In the genomic region with DNA sequence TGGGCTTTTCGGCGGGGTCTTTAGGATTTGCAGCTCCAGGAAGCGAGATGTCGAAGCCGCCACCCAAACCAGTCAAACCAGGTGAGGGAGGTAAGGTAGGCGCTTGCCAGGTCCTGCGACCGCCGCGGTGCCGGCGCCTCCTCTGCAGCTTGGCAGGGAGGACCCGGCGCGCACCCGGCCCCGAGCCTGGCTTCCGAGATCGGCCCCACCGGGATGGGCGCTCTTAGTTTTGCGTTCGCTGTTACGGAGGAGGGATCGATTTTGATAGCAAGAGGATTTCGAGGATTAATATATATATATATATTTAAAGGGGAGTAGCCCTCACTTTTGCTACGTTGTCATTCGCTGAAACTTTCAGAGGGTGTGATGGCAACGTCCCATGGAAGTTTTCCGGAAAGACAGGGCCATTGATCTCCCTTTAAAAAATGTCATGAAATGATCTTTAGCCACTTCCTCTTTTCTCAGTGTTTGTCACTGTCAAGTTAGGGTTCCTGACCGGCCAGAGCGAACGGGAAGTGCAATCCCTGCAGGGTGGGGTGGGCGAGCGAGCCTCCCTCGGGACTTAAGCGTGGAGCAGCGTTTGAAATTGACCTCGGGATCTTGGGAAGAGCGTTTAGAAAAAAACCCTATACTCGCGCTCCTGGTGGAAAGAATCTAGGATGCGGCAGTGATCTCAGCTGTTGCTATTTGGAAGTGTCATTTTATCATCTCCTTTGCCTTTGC, we compare ENCODE assay signal across 8 cellular contexts. TPM values are rescaled to one million over a fixed set of nuclear protein-coding genes. Genes with fewer than 3 reads are reported as not detected.
DNase-seq lines count a peak whose midpoint lies in the region; ATAC-seq and TF ChIP-seq lines count a peak whose summit lies in the region.

No MANE protein-coding gene starts in this region.

- peaks cover 9 to 14% of the 10 kb centered on the region in 2 donors for H3K36me3 Mint-ChIP-seq in CD14-positive monocyte
- H3K36me3 Mint-ChIP-seq in activated CD8-positive, alpha-beta memory T cell treated with anti-CD3 and anti-CD28 coated beads, Interleukin-2, amount 10 ng/mL, durations not matched to agents 7 days and 5 days, result peaks cover 45% of the 10 kb centered on the region

- peak; percentile 29 for ATAC-seq in GM18868 (IDR thresholded peaks at IDR 0.05; ENCODE audit: unreplicated experiment)
- ATAC-seq in HG03060 (IDR thresholded peaks at IDR 0.05; ENCODE audit: low read depth, unreplicated experiment), result peak; percentile 28
- ATAC-seq in activated CD8-positive, alpha-beta memory T cell treated with anti-CD3 and anti-CD28 coated beads, Interleukin-2, amount 10 ng/mL, durations not matched to agents 7 days and 5 days, result peak; percentile 24

- intact Hi-C loops in CD14-positive monocyte (cut with micrococcal nuclease) (loop anchor here in 1 of 2 donors (5.0 to 10.0 kb wide), 2 partner anchors 56 to 62 kb away; a partner anchor contains a TSS), esophagus squamous epithelium (cut with DNase I) (no loop called here)

- H3K27ac ChIP-seq in esophagus squamous epithelium, result peak overlapping the region; percentile 92 to 100 (median 98)
- H3K27ac ChIP-seq in muscle layer of colon (ENCODE audit: low read depth, low read length), result peak overlapping the region; percentile 96
- peak overlapping the region; percentile 85 for H3K27ac ChIP-seq in urinary bladder (ENCODE audit: low read depth)

- peaks cover 53% of the 10 kb centered on the region for H3K4me1 Mint-ChIP-seq in CD14-positive monocyte
- peaks cover 60% of the 10 kb centered on the region for H3K4me1 Mint-ChIP-seq in activated CD8-positive, alpha-beta memory T cell treated with anti-CD3 and anti-CD28 coated beads, Interleukin-2, amount 10 ng/mL, durations not matched to agents 7 days and 5 days

- H3K9me3 Mint-ChIP-seq in CD14-positive monocyte, result no peaks in the 10 kb centered on the region
- no peaks in the 10 kb centered on the region for H3K9me3 Mint-ChIP-seq in activated CD8-positive, alpha-beta memory T cell treated with anti-CD3 and anti-CD28 coated beads, Interleukin-2, amount 10 ng/mL, durations not matched to agents 7 days and 5 days (ENCODE audit: low read depth)

- H3K4me1 ChIP-seq in esophagus squamous epithelium (peaks cover 27 to 82% (median 44%) of the 10 kb centered on the region in 3 donors), muscle layer of colon (ENCODE audit: insufficient read depth, low read length) (peaks cover 16% of the 10 kb centered on the region), urinary bladder (ENCODE audit: insufficient read depth) (no peaks in the 10 kb centered on the region)

- no peaks in the 10 kb centered on the region for H3K9me3 ChIP-seq in esophagus squamous epithelium
- no peaks in the 10 kb centered on the region for H3K9me3 ChIP-seq in muscle layer of colon (ENCODE audit: low read length)

- no peak for TF ChIP-seq CTCF in CD14-positive monocyte (IDR thresholded peaks at IDR 0.05)
- TF ChIP-seq CTCF in esophagus squamous epithelium (IDR thresholded peaks at IDR 0.05), result peak in 4 of 6 experiments; percentile 23 to 32 (median 30)

- no peak for TF ChIP-seq POLR2A in esophagus squamous epithelium (IDR thresholded peaks at IDR 0.05)

- DNase-seq in CD14-positive monocyte (ENCODE audit: low spot score), result peak; percentile 84
- peak; percentile 67 for DNase-seq in NCI-H510A (lab: John Stamatoyannopoulos, UW)
- peak; percentile 63 for DNase-seq in activated CD8-positive, alpha-beta memory T cell treated with anti-CD3 and anti-CD28 coated beads, Interleukin-2, amount 10 ng/mL, durations not matched to agents 7 days and 5 days
- peak; percentile 25 for DNase-seq in esophagus squamous epithelium (lab: John Stamatoyannopoulos, UW)

- H3K4me3 ChIP-seq in esophagus squamous epithelium (peak overlapping the region; percentile 75 to 96 (median 94)), muscle layer of colon (ENCODE audit: low read depth in 1 of 2, low read length in 2 of 2) (peak overlapping the region; percentile 66 to 84), urinary bladder (ENCODE audit: low read depth, low read length) (peak overlapping the region; percentile 66)

- no peak overlapping the region for H3K9ac ChIP-seq in muscle layer of colon (ENCODE audit: low read length)

- CTCF ChIA-PET in activated CD8-positive, alpha-beta memory T cell treated with anti-CD3 and anti-CD28 coated beads, Interleukin-2, amount 10 ng/mL, durations not matched to agents 7 days and 5 days (lab: Charles Lee), result interaction anchor here (0.8 to 4.0 kb wide), 19 partner anchors 11 to 136 kb away, joined by 3 to 16 read pairs (median 5); a partner anchor contains a TSS

- WGBS in esophagus squamous epithelium, 2 donors, result 0 to 2% methylated on average over 20 to 27 of the region's 43 CpGs
- under 1% methylated on average over 43 of the region's 43 CpGs for WGBS in urinary bladder

- H3K27me3 ChIP-seq in esophagus squamous epithelium (no peaks in the 10 kb centered on the region), muscle layer of colon (ENCODE audit: control insufficient read depth in 1 of 2, insufficient read depth in 2 of 2, low read length in 2 of 2) (no peaks in the 10 kb centered on the region)

- no peaks in the 10 kb centered on the region for H3K27me3 Mint-ChIP-seq in CD14-positive monocyte (ENCODE audit: low read depth in 3 of 3)
- H3K27me3 Mint-ChIP-seq in activated CD8-positive, alpha-beta memory T cell treated with anti-CD3 and anti-CD28 coated beads, Interleukin-2, amount 10 ng/mL, durations not matched to agents 7 days and 5 days, result no peaks in the 10 kb centered on the region

- H3K4me3 Mint-ChIP-seq in CD14-positive monocyte, result peak overlapping the region; percentile 92 to 100
- peak overlapping the region; percentile 88 for H3K4me3 Mint-ChIP-seq in activated CD8-positive, alpha-beta memory T cell treated with anti-CD3 and anti-CD28 coated beads, Interleukin-2, amount 10 ng/mL, durations not matched to agents 7 days and 5 days

- H3K27ac Mint-ChIP-seq in CD14-positive monocyte, result peak overlapping the region; percentile 90 to 96 (median 93)
- H3K27ac Mint-ChIP-seq in activated CD8-positive, alpha-beta memory T cell treated with anti-CD3 and anti-CD28 coated beads, Interleukin-2, amount 10 ng/mL, durations not matched to agents 7 days and 5 days, result peak overlapping the region; percentile 97

- H3K36me3 ChIP-seq in esophagus squamous epithelium (no peaks in the 10 kb centered on the region), muscle layer of colon (ENCODE audit: insufficient read depth, low read length) (no peaks in the 10 kb centered on the region), urinary bladder (ENCODE audit: insufficient read depth) (no peaks in the 10 kb centered on the region)

RNA-seq across cellular contexts. Expression of a gene that starts 0.5 kb away (rescaled TPM):
- 100 to 1,000 TPM; 240 to 296 TPM for polyA plus RNA-seq in CD14-positive monocyte
- total RNA-seq in activated CD8-positive, alpha-beta memory T cell treated with anti-CD3 and anti-CD28 coated beads, Interleukin-2, amount 10 ng/mL, durations not matched to agents 7 days and 5 days, result 100 to 1,000 TPM; 149 to 198 TPM
- 100 to 1,000 TPM in 2 of 4 donors, 10 to 100 TPM in 2; 70.1 to 100 (median 86.0) TPM for total RNA-seq in esophagus squamous epithelium
- 32.7 TPM for total RNA-seq in urinary bladder
- polyA plus RNA-seq in urinary bladder, result 32.9 TPM

RNA-seq across cellular contexts. Expression of a gene that starts 0.9 kb away (rescaled TPM):
- polyA plus RNA-seq in CD14-positive monocyte (1 to 10 TPM; 9.3 to 9.8 TPM), urinary bladder (18.9 TPM)
- 10 to 100 TPM; 24.8 to 40.0 TPM for total RNA-seq in activated CD8-positive, alpha-beta memory T cell treated with anti-CD3 and anti-CD28 coated beads, Interleukin-2, amount 10 ng/mL, durations not matched to agents 7 days and 5 days
- total RNA-seq in esophagus squamous epithelium (10 to 100 TPM; 23.1 to 36.4 (median 29.5) TPM), urinary bladder (20.4 TPM)

Comparison
In these comparisons a context has a peak if more than half of its experiments do, and no peak if none do; other contexts are left out.
1. Peak in every context shown above with its lines: DNase-seq, ATAC-seq, H3K4me3 ChIP-seq and H3K27ac ChIP-seq.
2. DNase-seq: peak in every context shown above with its lines; median percentile 84 in CD14-positive monocyte; 67 in NCI-H510A; 63 in activated CD8-positive, alpha-beta memory T cell treated with anti-CD3 and anti-CD28 coated beads, Interleukin-2, amount 10 ng/mL, durations not matched to agents 7 days and 5 days; 25 in esophagus squamous epithelium.